30 cellular contexts compared by ENCODE assay signal in genomic region chr12:113234483-113234882, GRCh38. TPM values are rescaled to one million over a fixed set of nuclear protein-coding genes. Genes with fewer than 3 reads are reported as not detected.
DNase-seq lines count a peak whose midpoint lies in the region; ATAC-seq and TF ChIP-seq lines count a peak whose summit lies in the region.
"Had no signal": no experiment of that assay in that cellular context is flagged by ENCODE, and none has a peak within 500 bp of the region (broad histone marks: within the 10 kb centered on the region; RNA-seq: fewer than 3 reads in every experiment).

No MANE protein-coding gene starts in this region.

- peaks cover 6% of the 10 kb centered on the region for H3K27me3 Mint-ChIP-seq in GM23338 (ENCODE audit: insufficient read depth, low read depth, poor library complexity)
- no peaks in the 10 kb centered on the region for H3K27me3 Mint-ChIP-seq in activated T-helper 17 cell treated with anti-CD3 and anti-CD28 coated beads, Interleukin-2, amount 50 U/mL, for 72 hours
- H3K27me3 Mint-ChIP-seq in naive thymus-derived CD4-positive, alpha-beta T cell = no peaks in the 10 kb centered on the region

- CTCF ChIA-PET in naive thymus-derived CD4-positive, alpha-beta T cell (lab: Charles Lee) = interaction anchor here (1.0 to 3.5 kb wide), 2 partner anchors 11 to 26 kb away, joined by 6 to 17 read pairs; no protein-coding TSS in a partner anchor

- H3K4me1 ChIP-seq in GM23338 (ENCODE audit: insufficient read depth) = peaks cover 15% of the 10 kb centered on the region
- peaks cover 7 to 51% of the 10 kb centered on the region in 2 donors for H3K4me1 ChIP-seq in naive thymus-derived CD4-positive, alpha-beta T cell (ENCODE audit: control insufficient read depth in 2 of 2, insufficient read depth in 2 of 2, low read length in 2 of 2)
- H3K4me1 ChIP-seq in thoracic aorta (ENCODE audit: control insufficient read depth in 1 of 2, low read depth in 2 of 2) = peaks cover 69 to 90% of the 10 kb centered on the region in 2 donors

- H3K9me3 Mint-ChIP-seq in GM23338 = no peaks in the 10 kb centered on the region; the same call in 2 of the 3 replicates
- H3K9me3 Mint-ChIP-seq in activated T-helper 17 cell treated with anti-CD3 and anti-CD28 coated beads, Interleukin-2, amount 50 U/mL, for 72 hours = no peaks in the 10 kb centered on the region
- no peaks in the 10 kb centered on the region for H3K9me3 Mint-ChIP-seq in naive thymus-derived CD4-positive, alpha-beta T cell
- H3K9me3 Mint-ChIP-seq: activated T-cell treated with anti-CD3 and anti-CD28 coated beads, Interleukin-2, amount 50 U/mL, for 72 hours; HFFc6 had no signal

- intact Hi-C loops in naive thymus-derived CD4-positive, alpha-beta T cell (cut with micrococcal nuclease) = loop anchor here in 1 of 2 donors (5.0 kb wide), 2 partner anchors 43 to 68 kb away; no protein-coding TSS in a partner anchor

- no peaks in the 10 kb centered on the region for H3F3A ChIP-seq in GM23338 (replicated peaks; ENCODE audit: low read depth)

- TF ChIP-seq CTCF in GM23338 (conservative IDR thresholded peaks at IDR 0.05; ENCODE audit: low read depth in 2 of 2) (no peak), thoracic aorta (IDR thresholded peaks at IDR 0.05) (no peak)

- POLR2A ChIA-PET in naive thymus-derived CD4-positive, alpha-beta T cell (lab: Charles Lee) = interaction anchor here (0.8 to 6.3 kb wide), 3 partner anchors 8 to 27 kb away, joined by 3 to 51 read pairs (median 5); partner anchors contain the start of gene TPCN1

- H3K9me2 ChIP-seq in GM23338 (ENCODE audit: insufficient read depth) = no peaks in the 10 kb centered on the region

- no peak overlapping the region for H3K4me2 ChIP-seq in GM23338
- H3K4me2 ChIP-seq: PC-9 had no signal

- H3K36me3 ChIP-seq in GM23338 (ENCODE audit: insufficient read depth) (peaks cover 6% of the 10 kb centered on the region; the same call in 1 of the 2 replicates), thoracic aorta (peaks cover 17% of the 10 kb centered on the region)
- H3K36me3 ChIP-seq in naive thymus-derived CD4-positive, alpha-beta T cell (ENCODE audit: control insufficient read depth in 2 of 3, insufficient read depth in 3 of 3, low read length in 3 of 3) = peaks cover 0 to 44% (median 10%) of the 10 kb centered on the region in 3 experiments
- H3K36me3 ChIP-seq: breast epithelium had no signal

- H3K79me2 ChIP-seq in GM23338 (replicated peaks; ENCODE audit: insufficient read depth) = no peaks in the 10 kb centered on the region

- H4K20me1 ChIP-seq in GM23338 (replicated peaks; ENCODE audit: insufficient read depth) = no peaks in the 10 kb centered on the region

- H3K4me3 ChIP-seq in GM23338 = no peak overlapping the region
- no peak overlapping the region for H3K4me3 ChIP-seq in naive thymus-derived CD4-positive, alpha-beta T cell (ENCODE audit: low read length)
- H3K4me3 ChIP-seq in thoracic aorta = no peak overlapping the region
- H3K4me3 ChIP-seq: breast epithelium, GM12878, GM23248, PC-9, upper lobe of right lung had no signal

- no peak overlapping the region for H3K4me3 Mint-ChIP-seq in GM23338
- no peak overlapping the region for H3K4me3 Mint-ChIP-seq in activated T-helper 17 cell treated with anti-CD3 and anti-CD28 coated beads, Interleukin-2, amount 50 U/mL, for 72 hours
- H3K4me3 Mint-ChIP-seq in naive thymus-derived CD4-positive, alpha-beta T cell = peak overlapping the region in 2 of 10 donors; percentile 37 to 91
- H3K4me3 Mint-ChIP-seq: activated T-cell treated with anti-CD3 and anti-CD28 coated beads, Interleukin-2, amount 50 U/mL, for 72 hours; HFFc6 had no signal

- peak overlapping the region; percentile 82 for H3K27ac Mint-ChIP-seq in GM23338
- peak overlapping the region; percentile 62 for H3K27ac Mint-ChIP-seq in activated T-helper 17 cell treated with anti-CD3 and anti-CD28 coated beads, Interleukin-2, amount 50 U/mL, for 72 hours
- peak overlapping the region in 8 of 9 donors; percentile 6 to 95 (median 92) for H3K27ac Mint-ChIP-seq in naive thymus-derived CD4-positive, alpha-beta T cell
- H3K27ac Mint-ChIP-seq: activated T-cell treated with anti-CD3 and anti-CD28 coated beads, Interleukin-2, amount 50 U/mL, for 72 hours; HFFc6 had no signal

- DNase-seq in GM23338 (ENCODE audit: low spot score) (no peak), thoracic aorta (ENCODE audit: low spot score) (no peak), NCI-H146 treated with DMSO at 0.1 percent for 48 hours (lab: John Stamatoyannopoulos, UW; ENCODE audit: unreplicated experiment) (no peak)
- DNase-seq in naive thymus-derived CD4-positive, alpha-beta T cell = no peak
- DNase-seq: activated CD4-positive, alpha-beta T cell treated with anti-CD3 and anti-CD28 coated beads, Interleukin-2, amount 50 U/mL, for 1 hour; activated naive CD4-positive, alpha-beta T cell treated with anti-CD3 and anti-CD28 coated beads, Interleukin-2, amount 50 U/mL, for 16 hours; activated T-cell treated with anti-CD3 and anti-CD28 coated beads, Interleukin-2, amount 50 U/mL, for 72 hours; amygdala; C1 segment of cervical spinal cord; effector memory CD4-positive, alpha-beta T cell; erythroblast; GM23248; HFFc6; mesendoderm; MV-4-11; NCI-H1694; NCI-H510A treated with DMSO at 0.1 percent for 48 hours; PC-9; SHP77; small intestine; stimulated activated CD8-positive, alpha-beta memory T cell treated with anti-CD3 and anti-CD28 coated beads, Interleukin-4, amount 100 ng/mL, for 48 hours; WERI-Rb-1 had no signal

- H3K27me3 ChIP-seq in GM23338 (ENCODE audit: insufficient read depth) (no peaks in the 10 kb centered on the region), thoracic aorta (replicated peaks; ENCODE audit: insufficient read depth) (no peaks in the 10 kb centered on the region)
- no peaks in the 10 kb centered on the region for H3K27me3 ChIP-seq in naive thymus-derived CD4-positive, alpha-beta T cell (ENCODE audit: control insufficient read depth in 2 of 2, insufficient read depth in 2 of 2, low read length in 2 of 2)
- H3K27me3 ChIP-seq: breast epithelium, upper lobe of right lung had no signal

- H3K9me3 ChIP-seq in naive thymus-derived CD4-positive, alpha-beta T cell (ENCODE audit: control insufficient read depth in 2 of 3, low read length in 3 of 3) = no peaks in the 10 kb centered on the region
- H3K9me3 ChIP-seq in thoracic aorta = no peaks in the 10 kb centered on the region
- H3K9me3 ChIP-seq: breast epithelium, upper lobe of right lung had no signal

- H3K27ac ChIP-seq in GM23338 (ENCODE audit: low read depth) = no peak overlapping the region
- H3K27ac ChIP-seq in naive thymus-derived CD4-positive, alpha-beta T cell (ENCODE audit: low read depth, low read length) = no peak overlapping the region
- H3K27ac ChIP-seq in thoracic aorta = peak overlapping the region; percentile 83 to 85
- H3K27ac ChIP-seq: breast epithelium, GM23248, PC-9, upper lobe of right lung, WERI-Rb-1 had no signal

- H3K36me3 Mint-ChIP-seq in GM23338 (ENCODE audit: low read depth) = peaks cover 41% of the 10 kb centered on the region
- peaks cover 70% of the 10 kb centered on the region for H3K36me3 Mint-ChIP-seq in activated T-helper 17 cell treated with anti-CD3 and anti-CD28 coated beads, Interleukin-2, amount 50 U/mL, for 72 hours (ENCODE audit: low read depth)
- peaks cover 5 to 37% (median 28%) of the 10 kb centered on the region in 5 donors for H3K36me3 Mint-ChIP-seq in naive thymus-derived CD4-positive, alpha-beta T cell

- no peak overlapping the region for H2AFZ ChIP-seq in GM23338
- H2AFZ ChIP-seq: GM23248, PC-9 had no signal

- ATAC-seq in GM23338 = no peak
- ATAC-seq in activated T-helper 17 cell treated with anti-CD3 and anti-CD28 coated beads, Interleukin-2, amount 50 U/mL, for 72 hours (replicated peaks) = no peak
- no peak for ATAC-seq in naive thymus-derived CD4-positive, alpha-beta T cell
- ATAC-seq in thoracic aorta (ENCODE audit: insufficient number of reproducible peaks, low FRiP score, low read depth) = no peak
- no peak for ATAC-seq in GM19023 (IDR thresholded peaks at IDR 0.05; ENCODE audit: unreplicated experiment)
- no peak for ATAC-seq in HG03039 (IDR thresholded peaks at IDR 0.05; ENCODE audit: unreplicated experiment)
- ATAC-seq: activated T-cell treated with anti-CD3 and anti-CD28 coated beads, Interleukin-2, amount 50 U/mL, for 72 hours; GM12878; HepG2; left colon; upper lobe of right lung had no signal

- H3K4me1 Mint-ChIP-seq in GM23338 = peaks cover 34% of the 10 kb centered on the region
- peaks cover 20% of the 10 kb centered on the region for H3K4me1 Mint-ChIP-seq in activated T-helper 17 cell treated with anti-CD3 and anti-CD28 coated beads, Interleukin-2, amount 50 U/mL, for 72 hours
- H3K4me1 Mint-ChIP-seq in naive thymus-derived CD4-positive, alpha-beta T cell = peaks cover 52 to 90% (median 73%) of the 10 kb centered on the region in 7 donors

TF ChIP-seq in GM23338, 12 proteins besides CTCF, POLR2A, EP300 and RAD21 (continues in another document):
- TF ChIP-seq JUNB (IDR thresholded peaks at IDR 0.05; ENCODE audit: unreplicated experiment) = no peak
- no peak for TF ChIP-seq ZNF331 (CRISPR knock-in tag; IDR thresholded peaks at IDR 0.05; ENCODE audit: low read depth)
- TF ChIP-seq EZH2phosphoT487 (IDR thresholded peaks at IDR 0.05; ENCODE audit: unreplicated experiment) = no peak
- TF ChIP-seq STAT1 (IDR thresholded peaks at IDR 0.05; ENCODE audit: unreplicated experiment) = no peak

RNA-seq across cellular contexts. Expression of gene TPCN1, which starts 13.2 kb away (rescaled TPM):
- 12.2 and 14.4 TPM in 2 replicates for total RNA-seq in GM23338 (2014; rRNA removed; shearing (Covaris generic))
- polyA plus RNA-seq in GM23338 (2016; fragmentation: Nextera tagmentation; extraction: Ambion mirVana) = 11.2 and 16.2 TPM in 2 replicates
- total RNA-seq in activated T-helper 17 cell treated with anti-CD3 and anti-CD28 coated beads, Interleukin-2, amount 50 U/mL, for 72 hours = 10 to 100 TPM; 29.4 to 67.7 TPM
- 100 to 1,000 TPM in 3 of 5 experiments, 10 to 100 TPM in 2; 49.5 to 124 (median 107) TPM for total RNA-seq in naive thymus-derived CD4-positive, alpha-beta T cell
- 10 to 100 TPM; 15.3 to 31.2 TPM for polyA plus RNA-seq in naive thymus-derived CD4-positive, alpha-beta T cell
- total RNA-seq in thoracic aorta = 10 to 100 TPM; 84.1 to 93.5 TPM

RNA-seq across cellular contexts. Expression of gene RITA1, which starts 49.0 kb away (rescaled TPM):
- total RNA-seq in GM23338 (2014; rRNA removed; shearing (Covaris generic)) = 33.0 and 40.4 TPM in 2 replicates
- polyA plus RNA-seq in GM23338 (2016; fragmentation: Nextera tagmentation; extraction: Ambion mirVana) = 20.0 and 21.4 TPM in 2 replicates
- 10 to 100 TPM; 14.2 to 23.9 TPM for total RNA-seq in activated T-helper 17 cell treated with anti-CD3 and anti-CD28 coated beads, Interleukin-2, amount 50 U/mL, for 72 hours
- 10 to 100 TPM in 3 of 5 experiments, 1 to 10 TPM in 2; 6.4 to 20.2 (median 14.1) TPM for total RNA-seq in naive thymus-derived CD4-positive, alpha-beta T cell
- polyA plus RNA-seq in naive thymus-derived CD4-positive, alpha-beta T cell = 10 to 100 TPM; 23.2 to 28.9 TPM
- 10 to 100 TPM; 12.2 to 26.9 TPM for total RNA-seq in thoracic aorta

RNA-seq across cellular contexts. Expression of gene DDX54, which starts 49.2 kb away (rescaled TPM):
- total RNA-seq in GM23338 (2014; rRNA removed; shearing (Covaris generic)) = 79.6 and 84.1 TPM in 2 replicates
- 89.4 and 89.5 TPM in 2 replicates for polyA plus RNA-seq in GM23338 (2016; fragmentation: Nextera tagmentation; extraction: Ambion mirVana)
- total RNA-seq in activated T-helper 17 cell treated with anti-CD3 and anti-CD28 coated beads, Interleukin-2, amount 50 U/mL, for 72 hours = 10 to 100 TPM; 47.4 to 86.9 TPM
- total RNA-seq in naive thymus-derived CD4-positive, alpha-beta T cell = 10 to 100 TPM; 55.8 to 81.1 (median 76.7) TPM
- 10 to 100 TPM; 18.9 to 40.3 TPM for polyA plus RNA-seq in naive thymus-derived CD4-positive, alpha-beta T cell
- total RNA-seq in thoracic aorta = 10 to 100 TPM; 27.3 to 84.2 TPM

Comparison
In these comparisons a context has a peak if more than half of its experiments do, and no peak if none do; other contexts are left out.
1. H3K27ac ChIP-seq: peak in thoracic aorta (2 of 2); none in GM23338 (single experiment) and naive thymus-derived CD4-positive, alpha-beta T cell (single experiment).
2. Peak in every context shown above with its lines, with median percentiles within 50 percentile points of each other: H3K27ac Mint-ChIP-seq.